ENCODE assay signal across 1 cellular context in genomic region chr16:85136705-85137322, GRCh38.
TF ChIP-seq lines count a peak whose summit lies in the region.

No MANE protein-coding gene starts in this region.

TF ChIP-seq in HepG2, 621 proteins besides CTCF, POLR2A, EP300 and RAD21 (continued from another document and continues in another):
- TF ChIP-seq THAP9 (CRISPR knock-in tag; IDR thresholded peaks at IDR 0.05; ENCODE audit: borderline replicate concordance): peak; percentile 80
- TF ChIP-seq ZMAT5 (CRISPR knock-in tag; IDR thresholded peaks at IDR 0.05; ENCODE audit: borderline replicate concordance, low read depth): no peak
- TF ChIP-seq RCOR2 (CRISPR knock-in tag; IDR thresholded peaks at IDR 0.05): peak; percentile 77
- no peak for TF ChIP-seq CERS6 (CRISPR knock-in tag; IDR thresholded peaks at IDR 0.05)
- no peak for TF ChIP-seq ZNF572 (CRISPR knock-in tag; IDR thresholded peaks at IDR 0.05)
- peak; percentile 92 for TF ChIP-seq HIC2 (CRISPR knock-in tag; IDR thresholded peaks at IDR 0.05; ENCODE audit: low read depth)
- TF ChIP-seq HDAC1 (CRISPR knock-in tag; IDR thresholded peaks at IDR 0.05): peak; percentile 79; the same call in 1 of the 2 replicates
- no peak for TF ChIP-seq ATM (IDR thresholded peaks at IDR 0.05; ENCODE audit: borderline replicate concordance)
- no peak for TF ChIP-seq TBX3 (IDR thresholded peaks at IDR 0.05; ENCODE audit: borderline replicate concordance)
- TF ChIP-seq ZNF446 (CRISPR knock-in tag; IDR thresholded peaks at IDR 0.05): no peak
- TF ChIP-seq RBAK (CRISPR knock-in tag; IDR thresholded peaks at IDR 0.05): no peak
- peak; percentile 74; the same call in 1 of the 2 replicates for TF ChIP-seq ELF4 (CRISPR knock-in tag; IDR thresholded peaks at IDR 0.05; ENCODE audit: borderline replicate concordance)
- no peak for TF ChIP-seq JARID2 (CRISPR knock-in tag; IDR thresholded peaks at IDR 0.05; ENCODE audit: insufficient replicate concordance)
- TF ChIP-seq ZNF660 (CRISPR knock-in tag; IDR thresholded peaks at IDR 0.05; ENCODE audit: borderline replicate concordance, low read depth): no peak
- peak; percentile 77; the same call in 1 of the 2 replicates for TF ChIP-seq ZNF766 (CRISPR knock-in tag; IDR thresholded peaks at IDR 0.05; ENCODE audit: borderline replicate concordance)
- peak; percentile 84 for TF ChIP-seq NFKB2 (CRISPR knock-in tag; IDR thresholded peaks at IDR 0.05; ENCODE audit: borderline replicate concordance)
- TF ChIP-seq ZNF614 (CRISPR knock-in tag; IDR thresholded peaks at IDR 0.05; ENCODE audit: borderline replicate concordance): no peak; the same call in 1 of the 2 replicates
- no peak; the same call in 1 of the 2 replicates for TF ChIP-seq FOXO1 (CRISPR knock-in tag; IDR thresholded peaks at IDR 0.05)
- peak; percentile 69; the same call in 1 of the 2 replicates for TF ChIP-seq ISL2 (CRISPR knock-in tag; IDR thresholded peaks at IDR 0.05)
- peak; percentile 82; the same call in 1 of the 2 replicates for TF ChIP-seq ZNF761 (CRISPR knock-in tag; conservative IDR thresholded peaks at IDR 0.05)
- no peak for TF ChIP-seq ZNF513 (CRISPR knock-in tag; conservative IDR thresholded peaks at IDR 0.05)
- TF ChIP-seq MAFK (conservative IDR thresholded peaks at IDR 0.05 in 1 of 2, IDR thresholded peaks at IDR 0.05 in 1 of 2; ENCODE audit: low read length in 2 of 2): no peak
- TF ChIP-seq ZNF230 (CRISPR knock-in tag; IDR thresholded peaks at IDR 0.05): peak; percentile 71
- no peak for TF ChIP-seq JDP2 (CRISPR knock-in tag; IDR thresholded peaks at IDR 0.05; ENCODE audit: borderline replicate concordance)
- no peak; the same call in 1 of the 2 replicates for TF ChIP-seq CENPT (CRISPR knock-in tag; IDR thresholded peaks at IDR 0.05; ENCODE audit: low read depth)
- TF ChIP-seq PHF20 (CRISPR knock-in tag; IDR thresholded peaks at IDR 0.05): peak; percentile 65
- no peak for TF ChIP-seq SRSF4 (IDR thresholded peaks at IDR 0.05; ENCODE audit: low read depth, low read length, poor library complexity, severe bottlenecking)
- no peak; the same call in none of the 2 replicates for TF ChIP-seq ZNF790 (CRISPR knock-in tag; IDR thresholded peaks at IDR 0.05; ENCODE audit: borderline replicate concordance)
- no peak for TF ChIP-seq TBP (CRISPR knock-in tag; IDR thresholded peaks at IDR 0.05)
- no peak for TF ChIP-seq ZNF124 (CRISPR knock-in tag; IDR thresholded peaks at IDR 0.05)
- TF ChIP-seq NCOA2 (CRISPR knock-in tag; IDR thresholded peaks at IDR 0.05): no peak; the same call in 1 of the 2 replicates
- no peak; the same call in 1 of the 2 replicates for TF ChIP-seq ZFP1 (CRISPR knock-in tag; IDR thresholded peaks at IDR 0.05)
- TF ChIP-seq IKZF4 (CRISPR knock-in tag; IDR thresholded peaks at IDR 0.05; ENCODE audit: borderline replicate concordance, low read depth, not compliant biosample characterization): no peak
- TF ChIP-seq ZNF850 (CRISPR knock-in tag; conservative IDR thresholded peaks at IDR 0.05): no peak
- TF ChIP-seq ZNF350 (CRISPR knock-in tag; IDR thresholded peaks at IDR 0.05; ENCODE audit: borderline replicate concordance, low read depth): peak; percentile 39; the same call in 1 of the 2 replicates
- TF ChIP-seq ZFP62 (CRISPR knock-in tag; IDR thresholded peaks at IDR 0.05): no peak
- TF ChIP-seq ZNF841 (CRISPR knock-in tag; IDR thresholded peaks at IDR 0.05; ENCODE audit: borderline replicate concordance): no peak
- no peak for TF ChIP-seq ZNF136 (CRISPR knock-in tag; IDR thresholded peaks at IDR 0.05; ENCODE audit: low read depth)
- TF ChIP-seq WIZ (CRISPR knock-in tag; IDR thresholded peaks at IDR 0.05): peak; percentile 35; the same call in 1 of the 2 replicates
- peak; percentile 26; the same call in 1 of the 2 replicates for TF ChIP-seq ZSCAN29 (CRISPR knock-in tag; conservative IDR thresholded peaks at IDR 0.05)
- TF ChIP-seq TGIF2 (CRISPR knock-in tag; IDR thresholded peaks at IDR 0.05): no peak
- TF ChIP-seq ZNF232 (CRISPR knock-in tag; IDR thresholded peaks at IDR 0.05; ENCODE audit: borderline replicate concordance): no peak
- no peak; the same call in 1 of the 2 replicates for TF ChIP-seq ZNF451 (CRISPR knock-in tag; IDR thresholded peaks at IDR 0.05)
- TF ChIP-seq HNRNPUL1 (IDR thresholded peaks at IDR 0.05; ENCODE audit: low read depth, low read length): no peak
- TF ChIP-seq ZFAT (CRISPR knock-in tag; conservative IDR thresholded peaks at IDR 0.05): no peak
- 0 out of 2 replicates have a peak, but pooled peaks have one; percentile 23 for TF ChIP-seq ZKSCAN1 (IDR thresholded peaks at IDR 0.05; ENCODE audit: low read length)
- TF ChIP-seq ZNF329 (CRISPR knock-in tag; IDR thresholded peaks at IDR 0.05; ENCODE audit: low read depth): peak; percentile 19; the same call in 1 of the 2 replicates
- no peak for TF ChIP-seq HMGA1 (CRISPR knock-in tag; conservative IDR thresholded peaks at IDR 0.05)
- peak; percentile 13; the same call in 1 of the 2 replicates for TF ChIP-seq ZBTB43 (CRISPR knock-in tag; conservative IDR thresholded peaks at IDR 0.05)
- TF ChIP-seq THAP7 (CRISPR knock-in tag; IDR thresholded peaks at IDR 0.05): peak; percentile 89
- peak; percentile 20; the same call in 1 of the 2 replicates for TF ChIP-seq ZFYVE20 (CRISPR knock-in tag; IDR thresholded peaks at IDR 0.05; ENCODE audit: borderline replicate concordance, low read depth)
- peak; percentile 53; the same call in 1 of the 2 replicates for TF ChIP-seq ZNF775 (CRISPR knock-in tag; IDR thresholded peaks at IDR 0.05; ENCODE audit: borderline replicate concordance)
- peak; percentile 89 for TF ChIP-seq BHLHE40 (IDR thresholded peaks at IDR 0.05; ENCODE audit: low read length)
- TF ChIP-seq IRF2 (CRISPR knock-in tag; IDR thresholded peaks at IDR 0.05): peak; percentile 77
- TF ChIP-seq ZNF577 (CRISPR knock-in tag; IDR thresholded peaks at IDR 0.05; ENCODE audit: borderline replicate concordance, low read depth): no peak
- TF ChIP-seq ZNF263 (CRISPR knock-in tag; IDR thresholded peaks at IDR 0.05): peak; percentile 83
- peak; percentile 56 for TF ChIP-seq RXRB (CRISPR knock-in tag; IDR thresholded peaks at IDR 0.05; ENCODE audit: borderline replicate concordance)
- no peak for TF ChIP-seq ZBTB7A (CRISPR knock-in tag; IDR thresholded peaks at IDR 0.05)
- TF ChIP-seq CCAR2 (optimal IDR thresholded peaks at IDR 0.05; ENCODE audit: low read depth, low read length): no peak
- TF ChIP-seq PCBP1 (IDR thresholded peaks at IDR 0.05; ENCODE audit: borderline replicate concordance, low read depth, low read length): no peak
- TF ChIP-seq ZNF609 (CRISPR knock-in tag; IDR thresholded peaks at IDR 0.05; ENCODE audit: borderline replicate concordance): peak; percentile 60; the same call in 1 of the 2 replicates
